In the genomic region with DNA sequence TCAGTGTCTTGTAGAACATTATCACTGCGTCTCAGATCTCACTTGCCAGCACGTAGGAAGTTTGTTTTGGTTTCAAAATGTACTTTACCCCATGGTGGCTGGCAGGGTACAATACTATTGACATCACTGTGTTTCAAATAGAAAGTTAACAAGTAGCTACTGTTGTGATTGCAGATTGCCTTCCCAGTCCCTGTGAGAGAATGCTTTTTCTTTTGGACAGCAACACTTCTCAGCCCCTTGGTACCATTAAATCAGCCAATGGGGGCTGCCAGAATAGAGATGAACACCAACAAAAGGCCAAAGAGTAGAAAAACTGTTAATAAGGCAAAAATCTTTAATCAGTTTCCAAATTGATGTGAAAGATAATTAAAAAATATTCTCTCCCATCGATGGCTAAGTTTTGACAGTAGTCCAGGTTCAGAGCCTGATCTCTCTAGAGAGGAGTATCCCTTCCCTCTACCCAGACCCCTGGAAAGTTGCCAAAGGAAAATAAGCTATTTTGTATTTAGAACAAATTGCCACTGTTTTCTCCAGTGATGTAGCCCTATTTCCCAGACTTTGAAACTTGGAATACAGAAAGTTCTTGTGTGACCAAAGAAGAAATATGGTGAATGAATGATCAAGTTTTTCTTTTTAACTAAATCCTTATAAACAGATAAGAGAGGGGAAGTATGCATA, we compare ENCODE assay signal across 1 cellular context.
TF ChIP-seq lines count a peak whose summit lies in the region.

No MANE protein-coding gene starts in this region.

TF ChIP-seq in HepG2, 621 proteins besides CTCF, POLR2A, EP300 and RAD21 (continued from another document and continues in another):
- TF ChIP-seq, protein P1, sequence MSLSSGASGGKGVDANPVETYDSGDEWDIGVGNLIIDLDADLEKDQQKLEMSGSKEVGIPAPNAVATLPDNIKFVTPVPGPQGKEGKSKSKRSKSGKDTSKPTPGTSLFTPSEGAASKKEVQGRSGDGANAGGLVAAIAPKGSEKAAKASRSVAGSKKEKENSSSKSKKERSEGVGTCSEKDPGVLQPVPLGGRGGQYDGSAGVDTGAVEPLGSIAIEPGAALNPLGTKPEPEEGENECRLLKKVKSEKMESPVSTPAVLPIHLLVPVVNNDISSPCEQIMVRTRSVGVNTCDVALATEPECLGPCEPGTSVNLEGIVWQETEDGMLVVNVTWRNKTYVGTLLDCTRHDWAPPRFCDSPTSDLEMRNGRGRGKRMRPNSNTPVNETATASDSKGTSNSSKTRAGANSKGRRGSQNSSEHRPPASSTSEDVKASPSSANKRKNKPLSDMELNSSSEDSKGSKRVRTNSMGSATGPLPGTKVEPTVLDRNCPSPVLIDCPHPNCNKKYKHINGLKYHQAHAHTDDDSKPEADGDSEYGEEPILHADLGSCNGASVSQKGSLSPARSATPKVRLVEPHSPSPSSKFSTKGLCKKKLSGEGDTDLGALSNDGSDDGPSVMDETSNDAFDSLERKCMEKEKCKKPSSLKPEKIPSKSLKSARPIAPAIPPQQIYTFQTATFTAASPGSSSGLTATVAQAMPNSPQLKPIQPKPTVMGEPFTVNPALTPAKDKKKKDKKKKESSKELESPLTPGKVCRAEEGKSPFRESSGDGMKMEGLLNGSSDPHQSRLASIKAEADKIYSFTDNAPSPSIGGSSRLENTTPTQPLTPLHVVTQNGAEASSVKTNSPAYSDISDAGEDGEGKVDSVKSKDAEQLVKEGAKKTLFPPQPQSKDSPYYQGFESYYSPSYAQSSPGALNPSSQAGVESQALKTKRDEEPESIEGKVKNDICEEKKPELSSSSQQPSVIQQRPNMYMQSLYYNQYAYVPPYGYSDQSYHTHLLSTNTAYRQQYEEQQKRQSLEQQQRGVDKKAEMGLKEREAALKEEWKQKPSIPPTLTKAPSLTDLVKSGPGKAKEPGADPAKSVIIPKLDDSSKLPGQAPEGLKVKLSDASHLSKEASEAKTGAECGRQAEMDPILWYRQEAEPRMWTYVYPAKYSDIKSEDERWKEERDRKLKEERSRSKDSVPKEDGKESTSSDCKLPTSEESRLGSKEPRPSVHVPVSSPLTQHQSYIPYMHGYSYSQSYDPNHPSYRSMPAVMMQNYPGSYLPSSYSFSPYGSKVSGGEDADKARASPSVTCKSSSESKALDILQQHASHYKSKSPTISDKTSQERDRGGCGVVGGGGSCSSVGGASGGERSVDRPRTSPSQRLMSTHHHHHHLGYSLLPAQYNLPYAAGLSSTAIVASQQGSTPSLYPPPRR (CRISPR knock-in tag; IDR thresholded peaks at IDR 0.05; ENCODE audit: borderline replicate concordance), result no peak
- TF ChIP-seq MED1 (CRISPR knock-in tag; IDR thresholded peaks at IDR 0.05) (no peak), FOXA1 (IDR thresholded peaks at IDR 0.05) (no peak), FOXA1 (CRISPR knock-in tag; IDR thresholded peaks at IDR 0.05) (peak; percentile 43; the same call in 1 of the 2 replicates), ZNF816 (CRISPR knock-in tag; IDR thresholded peaks at IDR 0.05; ENCODE audit: borderline replicate concordance) (0 out of 2 replicates have a peak, but pooled peaks have one; percentile 44), TEAD2 (CRISPR knock-in tag; IDR thresholded peaks at IDR 0.05) (no peak), IRF2 (CRISPR knock-in tag; IDR thresholded peaks at IDR 0.05) (peak; percentile 63; the same call in 1 of the 2 replicates), SOX13 (IDR thresholded peaks at IDR 0.05) (no peak), SOX13 (CRISPR knock-in tag; conservative IDR thresholded peaks at IDR 0.05 in 1 of 2, IDR thresholded peaks at IDR 0.05 in 1 of 2) (peak in 1 of 2 experiments; percentile 33; a peak in 1 of 4 replicates), FOXP1 (IDR thresholded peaks at IDR 0.05) (no peak), FOXP1 (CRISPR knock-in tag; IDR thresholded peaks at IDR 0.05) (peak; percentile 51; the same call in 1 of the 2 replicates), ELF3 (CRISPR knock-in tag; IDR thresholded peaks at IDR 0.05) (peak; percentile 42; the same call in 1 of the 2 replicates), ZNF644 (CRISPR knock-in tag; IDR thresholded peaks at IDR 0.05; ENCODE audit: low read depth) (0 out of 2 replicates have a peak, but pooled peaks have one; percentile 11), NFYC (CRISPR knock-in tag; IDR thresholded peaks at IDR 0.05) (no peak), EZH2 (conservative IDR thresholded peaks at IDR 0.05; ENCODE audit: low read depth, low read length) (no peak), FOXA3 (CRISPR knock-in tag; IDR thresholded peaks at IDR 0.05) (peak; percentile 61), ZNF569 (CRISPR knock-in tag; IDR thresholded peaks at IDR 0.05; ENCODE audit: borderline replicate concordance) (no peak), ZNF724P (CRISPR knock-in tag; IDR thresholded peaks at IDR 0.05; ENCODE audit: borderline replicate concordance) (no peak), ZSCAN29 (CRISPR knock-in tag; conservative IDR thresholded peaks at IDR 0.05) (0 out of 2 replicates have a peak, but pooled peaks have one; percentile 18), ZNF674 (CRISPR knock-in tag; IDR thresholded peaks at IDR 0.05; ENCODE audit: low read depth) (no peak), ZNF878 (CRISPR knock-in tag; IDR thresholded peaks at IDR 0.05) (no peak), ZSCAN31 (CRISPR knock-in tag; IDR thresholded peaks at IDR 0.05; ENCODE audit: low read depth) (no peak), DPF2 (CRISPR knock-in tag; IDR thresholded peaks at IDR 0.05; ENCODE audit: borderline replicate concordance, low read depth) (0 out of 2 replicates have a peak, but pooled peaks have one; percentile 40), GATAD1 (CRISPR knock-in tag; IDR thresholded peaks at IDR 0.05) (peak; percentile 33; the same call in 1 of the 2 replicates), HOXA9 (CRISPR knock-in tag; IDR thresholded peaks at IDR 0.05; ENCODE audit: borderline replicate concordance) (no peak), KMT2B (CRISPR knock-in tag; IDR thresholded peaks at IDR 0.05) (peak; percentile 51; the same call in 1 of the 2 replicates), HNF4G (IDR thresholded peaks at IDR 0.05; ENCODE audit: borderline replicate concordance, low read depth, low read length) (peak; percentile 70; the same call in 1 of the 2 replicates), HNF4G (CRISPR knock-in tag; IDR thresholded peaks at IDR 0.05; ENCODE audit: borderline replicate concordance, low read depth) (no peak), ZMYM3 (CRISPR knock-in tag; IDR thresholded peaks at IDR 0.05) (no peak), ZMYM4 (CRISPR knock-in tag; IDR thresholded peaks at IDR 0.05) (peak; percentile 67), CEBPB (IDR thresholded peaks at IDR 0.05; ENCODE audit: borderline replicate concordance, low read depth, low read length) (no peak), CHCHD3 (CRISPR knock-in tag; IDR thresholded peaks at IDR 0.05) (no peak), POGZ (CRISPR knock-in tag; IDR thresholded peaks at IDR 0.05) (0 out of 2 replicates have a peak, but pooled peaks have one; percentile 14), ZNF761 (CRISPR knock-in tag; conservative IDR thresholded peaks at IDR 0.05) (no peak), ZNF790 (CRISPR knock-in tag; IDR thresholded peaks at IDR 0.05; ENCODE audit: borderline replicate concordance) (no peak), ZNF570 (CRISPR knock-in tag; IDR thresholded peaks at IDR 0.05; ENCODE audit: borderline replicate concordance) (no peak), SMAD1 (CRISPR knock-in tag; IDR thresholded peaks at IDR 0.05; ENCODE audit: borderline replicate concordance, low read depth) (no peak), HNF4A (CRISPR knock-in tag; IDR thresholded peaks at IDR 0.05) (peak; percentile 81), POLR2G (IDR thresholded peaks at IDR 0.05; ENCODE audit: low read depth, low read length) (no peak)
- TF ChIP-seq, protein P2, sequence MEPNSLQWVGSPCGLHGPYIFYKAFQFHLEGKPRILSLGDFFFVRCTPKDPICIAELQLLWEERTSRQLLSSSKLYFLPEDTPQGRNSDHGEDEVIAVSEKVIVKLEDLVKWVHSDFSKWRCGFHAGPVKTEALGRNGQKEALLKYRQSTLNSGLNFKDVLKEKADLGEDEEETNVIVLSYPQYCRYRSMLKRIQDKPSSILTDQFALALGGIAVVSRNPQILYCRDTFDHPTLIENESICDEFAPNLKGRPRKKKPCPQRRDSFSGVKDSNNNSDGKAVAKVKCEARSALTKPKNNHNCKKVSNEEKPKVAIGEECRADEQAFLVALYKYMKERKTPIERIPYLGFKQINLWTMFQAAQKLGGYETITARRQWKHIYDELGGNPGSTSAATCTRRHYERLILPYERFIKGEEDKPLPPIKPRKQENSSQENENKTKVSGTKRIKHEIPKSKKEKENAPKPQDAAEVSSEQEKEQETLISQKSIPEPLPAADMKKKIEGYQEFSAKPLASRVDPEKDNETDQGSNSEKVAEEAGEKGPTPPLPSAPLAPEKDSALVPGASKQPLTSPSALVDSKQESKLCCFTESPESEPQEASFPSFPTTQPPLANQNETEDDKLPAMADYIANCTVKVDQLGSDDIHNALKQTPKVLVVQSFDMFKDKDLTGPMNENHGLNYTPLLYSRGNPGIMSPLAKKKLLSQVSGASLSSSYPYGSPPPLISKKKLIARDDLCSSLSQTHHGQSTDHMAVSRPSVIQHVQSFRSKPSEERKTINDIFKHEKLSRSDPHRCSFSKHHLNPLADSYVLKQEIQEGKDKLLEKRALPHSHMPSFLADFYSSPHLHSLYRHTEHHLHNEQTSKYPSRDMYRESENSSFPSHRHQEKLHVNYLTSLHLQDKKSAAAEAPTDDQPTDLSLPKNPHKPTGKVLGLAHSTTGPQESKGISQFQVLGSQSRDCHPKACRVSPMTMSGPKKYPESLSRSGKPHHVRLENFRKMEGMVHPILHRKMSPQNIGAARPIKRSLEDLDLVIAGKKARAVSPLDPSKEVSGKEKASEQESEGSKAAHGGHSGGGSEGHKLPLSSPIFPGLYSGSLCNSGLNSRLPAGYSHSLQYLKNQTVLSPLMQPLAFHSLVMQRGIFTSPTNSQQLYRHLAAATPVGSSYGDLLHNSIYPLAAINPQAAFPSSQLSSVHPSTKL (CRISPR knock-in tag; IDR thresholded peaks at IDR 0.05), result peak; percentile 68
- TF ChIP-seq, protein P3, sequence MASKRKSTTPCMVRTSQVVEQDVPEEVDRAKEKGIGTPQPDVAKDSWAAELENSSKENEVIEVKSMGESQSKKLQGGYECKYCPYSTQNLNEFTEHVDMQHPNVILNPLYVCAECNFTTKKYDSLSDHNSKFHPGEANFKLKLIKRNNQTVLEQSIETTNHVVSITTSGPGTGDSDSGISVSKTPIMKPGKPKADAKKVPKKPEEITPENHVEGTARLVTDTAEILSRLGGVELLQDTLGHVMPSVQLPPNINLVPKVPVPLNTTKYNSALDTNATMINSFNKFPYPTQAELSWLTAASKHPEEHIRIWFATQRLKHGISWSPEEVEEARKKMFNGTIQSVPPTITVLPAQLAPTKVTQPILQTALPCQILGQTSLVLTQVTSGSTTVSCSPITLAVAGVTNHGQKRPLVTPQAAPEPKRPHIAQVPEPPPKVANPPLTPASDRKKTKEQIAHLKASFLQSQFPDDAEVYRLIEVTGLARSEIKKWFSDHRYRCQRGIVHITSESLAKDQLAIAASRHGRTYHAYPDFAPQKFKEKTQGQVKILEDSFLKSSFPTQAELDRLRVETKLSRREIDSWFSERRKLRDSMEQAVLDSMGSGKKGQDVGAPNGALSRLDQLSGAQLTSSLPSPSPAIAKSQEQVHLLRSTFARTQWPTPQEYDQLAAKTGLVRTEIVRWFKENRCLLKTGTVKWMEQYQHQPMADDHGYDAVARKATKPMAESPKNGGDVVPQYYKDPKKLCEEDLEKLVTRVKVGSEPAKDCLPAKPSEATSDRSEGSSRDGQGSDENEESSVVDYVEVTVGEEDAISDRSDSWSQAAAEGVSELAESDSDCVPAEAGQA (IDR thresholded peaks at IDR 0.05; ENCODE audit: low read depth), result 0 out of 2 replicates have a peak, but pooled peaks have one; percentile 39
- TF ChIP-seq, protein P3 (CRISPR knock-in tag; IDR thresholded peaks at IDR 0.05; ENCODE audit: borderline replicate concordance), result no peak
- TF ChIP-seq, protein P4, sequence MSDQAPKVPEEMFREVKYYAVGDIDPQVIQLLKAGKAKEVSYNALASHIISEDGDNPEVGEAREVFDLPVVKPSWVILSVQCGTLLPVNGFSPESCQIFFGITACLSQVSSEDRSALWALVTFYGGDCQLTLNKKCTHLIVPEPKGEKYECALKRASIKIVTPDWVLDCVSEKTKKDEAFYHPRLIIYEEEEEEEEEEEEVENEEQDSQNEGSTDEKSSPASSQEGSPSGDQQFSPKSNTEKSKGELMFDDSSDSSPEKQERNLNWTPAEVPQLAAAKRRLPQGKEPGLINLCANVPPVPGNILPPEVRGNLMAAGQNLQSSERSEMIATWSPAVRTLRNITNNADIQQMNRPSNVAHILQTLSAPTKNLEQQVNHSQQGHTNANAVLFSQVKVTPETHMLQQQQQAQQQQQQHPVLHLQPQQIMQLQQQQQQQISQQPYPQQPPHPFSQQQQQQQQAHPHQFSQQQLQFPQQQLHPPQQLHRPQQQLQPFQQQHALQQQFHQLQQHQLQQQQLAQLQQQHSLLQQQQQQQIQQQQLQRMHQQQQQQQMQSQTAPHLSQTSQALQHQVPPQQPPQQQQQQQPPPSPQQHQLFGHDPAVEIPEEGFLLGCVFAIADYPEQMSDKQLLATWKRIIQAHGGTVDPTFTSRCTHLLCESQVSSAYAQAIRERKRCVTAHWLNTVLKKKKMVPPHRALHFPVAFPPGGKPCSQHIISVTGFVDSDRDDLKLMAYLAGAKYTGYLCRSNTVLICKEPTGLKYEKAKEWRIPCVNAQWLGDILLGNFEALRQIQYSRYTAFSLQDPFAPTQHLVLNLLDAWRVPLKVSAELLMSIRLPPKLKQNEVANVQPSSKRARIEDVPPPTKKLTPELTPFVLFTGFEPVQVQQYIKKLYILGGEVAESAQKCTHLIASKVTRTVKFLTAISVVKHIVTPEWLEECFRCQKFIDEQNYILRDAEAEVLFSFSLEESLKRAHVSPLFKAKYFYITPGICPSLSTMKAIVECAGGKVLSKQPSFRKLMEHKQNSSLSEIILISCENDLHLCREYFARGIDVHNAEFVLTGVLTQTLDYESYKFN (CRISPR knock-in tag; conservative IDR thresholded peaks at IDR 0.05), result peak; percentile 69
- TF ChIP-seq, protein P5, sequence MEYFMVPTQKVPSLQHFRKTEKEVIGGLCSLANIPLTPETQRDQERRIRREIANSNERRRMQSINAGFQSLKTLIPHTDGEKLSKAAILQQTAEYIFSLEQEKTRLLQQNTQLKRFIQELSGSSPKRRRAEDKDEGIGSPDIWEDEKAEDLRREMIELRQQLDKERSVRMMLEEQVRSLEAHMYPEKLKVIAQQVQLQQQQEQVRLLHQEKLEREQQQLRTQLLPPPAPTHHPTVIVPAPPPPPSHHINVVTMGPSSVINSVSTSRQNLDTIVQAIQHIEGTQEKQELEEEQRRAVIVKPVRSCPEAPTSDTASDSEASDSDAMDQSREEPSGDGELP (IDR thresholded peaks at IDR 0.05; ENCODE audit: borderline replicate concordance, low read depth), result no peak
